Comparison of ENCODE assay signal across 4 cellular contexts in the genomic region with DNA sequence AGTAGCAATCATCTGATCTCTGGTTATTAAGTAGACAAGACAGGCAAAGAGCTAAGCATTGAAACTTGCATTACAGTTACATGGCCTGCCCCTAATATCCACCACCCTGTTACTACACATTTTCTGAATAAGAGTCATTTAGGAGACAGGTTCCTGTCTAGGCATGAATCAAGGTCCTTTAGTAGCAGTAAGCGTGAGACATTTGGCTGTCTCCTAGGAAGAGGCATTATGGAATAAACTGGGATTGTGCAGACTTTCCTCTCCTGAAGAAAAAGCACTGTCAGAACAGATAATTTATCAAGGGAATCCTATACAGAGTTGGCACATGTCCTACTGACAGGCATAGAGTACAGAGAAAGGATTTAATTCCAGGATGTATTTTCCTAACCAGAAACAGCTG.
"Had no signal": no experiment of that assay in that cellular context is flagged by ENCODE, and none has a peak within 500 bp of the region (broad histone marks: within the 10 kb centered on the region; RNA-seq: fewer than 3 reads in every experiment).

No MANE protein-coding gene starts in this region.

- H3K4me3 Mint-ChIP-seq: GM23338, H9, IgD-negative memory B cell had no signal

- H3K4me3 ChIP-seq: GM23338 had no signal

- ATAC-seq: GM23338 had no signal

- H3K27ac Mint-ChIP-seq: GM23338, IgD-negative memory B cell had no signal

- H3K4me1 Mint-ChIP-seq: IgD-negative memory B cell had no signal

- H3K36me3 Mint-ChIP-seq: IgD-negative memory B cell had no signal

- H3K4me2 ChIP-seq: GM23338 had no signal

- DNase-seq: H9, HCEC 1CT had no signal

- H2AFZ ChIP-seq: GM23338 had no signal
